ENCODE assay signal across 1 cellular context in the genomic region with DNA sequence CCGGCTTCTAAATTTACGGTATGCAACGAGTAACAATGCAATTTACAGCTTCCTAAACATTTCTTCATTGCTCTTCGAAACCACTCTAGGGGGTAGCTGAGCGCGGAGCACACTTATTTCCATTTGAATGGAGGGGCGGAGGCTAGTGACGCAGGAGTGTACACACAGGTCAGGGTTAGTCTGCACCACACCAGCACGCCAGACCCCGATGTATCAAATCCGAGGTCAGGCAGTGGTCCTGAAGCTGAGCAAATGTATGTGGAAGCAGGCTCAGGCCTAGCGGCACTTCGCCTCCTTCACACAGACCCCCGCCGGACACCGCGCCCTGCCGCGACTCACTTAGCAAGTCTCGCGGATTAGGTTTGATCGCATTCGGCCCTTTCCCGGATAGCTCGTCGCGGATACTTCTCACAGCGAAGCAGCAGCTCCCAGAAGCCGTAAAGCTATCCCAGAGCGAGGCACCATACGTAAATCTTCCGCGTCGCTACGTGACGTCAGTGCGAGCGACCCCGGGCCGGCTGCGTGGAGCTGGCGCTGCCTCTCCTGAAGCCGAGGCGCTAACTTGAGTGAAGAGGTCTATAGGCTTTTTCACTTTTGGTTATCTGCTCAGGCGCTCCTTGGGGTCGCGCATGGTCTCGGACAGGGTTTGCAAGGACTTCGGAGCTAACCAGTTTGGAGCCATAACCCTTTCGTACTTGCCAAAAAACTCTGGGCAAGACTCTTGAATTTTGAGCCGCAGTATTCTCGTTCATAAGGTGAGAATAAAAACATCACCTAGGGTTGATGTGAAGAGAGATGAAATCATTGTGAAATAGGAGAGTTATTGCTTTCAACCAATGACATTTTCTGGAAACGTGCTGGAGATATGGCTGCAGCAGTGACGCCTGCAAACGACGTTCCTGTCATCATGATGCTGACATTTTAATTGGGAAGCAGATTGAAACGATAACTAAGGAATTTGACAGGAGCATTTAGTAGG.
TF ChIP-seq lines count a peak whose summit lies in the region.

A gene with protein sequence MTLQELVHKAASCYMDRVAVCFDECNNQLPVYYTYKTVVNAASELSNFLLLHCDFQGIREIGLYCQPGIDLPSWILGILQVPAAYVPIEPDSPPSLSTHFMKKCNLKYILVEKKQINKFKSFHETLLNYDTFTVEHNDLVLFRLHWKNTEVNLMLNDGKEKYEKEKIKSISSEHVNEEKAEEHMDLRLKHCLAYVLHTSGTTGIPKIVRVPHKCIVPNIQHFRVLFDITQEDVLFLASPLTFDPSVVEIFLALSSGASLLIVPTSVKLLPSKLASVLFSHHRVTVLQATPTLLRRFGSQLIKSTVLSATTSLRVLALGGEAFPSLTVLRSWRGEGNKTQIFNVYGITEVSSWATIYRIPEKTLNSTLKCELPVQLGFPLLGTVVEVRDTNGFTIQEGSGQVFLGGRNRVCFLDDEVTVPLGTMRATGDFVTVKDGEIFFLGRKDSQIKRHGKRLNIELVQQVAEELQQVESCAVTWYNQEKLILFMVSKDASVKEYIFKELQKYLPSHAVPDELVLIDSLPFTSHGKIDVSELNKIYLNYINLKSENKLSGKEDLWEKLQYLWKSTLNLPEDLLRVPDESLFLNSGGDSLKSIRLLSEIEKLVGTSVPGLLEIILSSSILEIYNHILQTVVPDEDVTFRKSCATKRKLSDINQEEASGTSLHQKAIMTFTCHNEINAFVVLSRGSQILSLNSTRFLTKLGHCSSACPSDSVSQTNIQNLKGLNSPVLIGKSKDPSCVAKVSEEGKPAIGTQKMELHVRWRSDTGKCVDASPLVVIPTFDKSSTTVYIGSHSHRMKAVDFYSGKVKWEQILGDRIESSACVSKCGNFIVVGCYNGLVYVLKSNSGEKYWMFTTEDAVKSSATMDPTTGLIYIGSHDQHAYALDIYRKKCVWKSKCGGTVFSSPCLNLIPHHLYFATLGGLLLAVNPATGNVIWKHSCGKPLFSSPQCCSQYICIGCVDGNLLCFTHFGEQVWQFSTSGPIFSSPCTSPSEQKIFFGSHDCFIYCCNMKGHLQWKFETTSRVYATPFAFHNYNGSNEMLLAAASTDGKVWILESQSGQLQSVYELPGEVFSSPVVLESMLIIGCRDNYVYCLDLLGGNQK (minus strand): TSS at position 469 of the 979 bp plus-strand sequence. CDS start 3,192 bp downstream, outside the sequence.

TF ChIP-seq in HCT116, 20 proteins besides CTCF, POLR2A, EP300 and RAD21 (continued from another document):
- TF ChIP-seq, protein P1, sequence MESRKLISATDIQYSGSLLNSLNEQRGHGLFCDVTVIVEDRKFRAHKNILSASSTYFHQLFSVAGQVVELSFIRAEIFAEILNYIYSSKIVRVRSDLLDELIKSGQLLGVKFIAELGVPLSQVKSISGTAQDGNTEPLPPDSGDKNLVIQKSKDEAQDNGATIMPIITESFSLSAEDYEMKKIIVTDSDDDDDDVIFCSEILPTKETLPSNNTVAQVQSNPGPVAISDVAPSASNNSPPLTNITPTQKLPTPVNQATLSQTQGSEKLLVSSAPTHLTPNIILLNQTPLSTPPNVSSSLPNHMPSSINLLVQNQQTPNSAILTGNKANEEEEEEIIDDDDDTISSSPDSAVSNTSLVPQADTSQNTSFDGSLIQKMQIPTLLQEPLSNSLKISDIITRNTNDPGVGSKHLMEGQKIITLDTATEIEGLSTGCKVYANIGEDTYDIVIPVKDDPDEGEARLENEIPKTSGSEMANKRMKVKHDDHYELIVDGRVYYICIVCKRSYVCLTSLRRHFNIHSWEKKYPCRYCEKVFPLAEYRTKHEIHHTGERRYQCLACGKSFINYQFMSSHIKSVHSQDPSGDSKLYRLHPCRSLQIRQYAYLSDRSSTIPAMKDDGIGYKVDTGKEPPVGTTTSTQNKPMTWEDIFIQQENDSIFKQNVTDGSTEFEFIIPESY (IDR thresholded peaks at IDR 0.05; ENCODE audit: extremely low read depth, insufficient replicate concordance, low read length) = peak; percentile 51
